19 cellular contexts compared by ENCODE assay signal in genomic region chr2:230664844-230665243, GRCh38. TPM values are rescaled to one million over a fixed set of nuclear protein-coding genes. Genes with fewer than 3 reads are reported as not detected.
DNase-seq lines count a peak whose midpoint lies in the region; ATAC-seq and TF ChIP-seq lines count a peak whose summit lies in the region.
"Had no signal": no experiment of that assay in that cellular context is flagged by ENCODE, and none has a peak within 500 bp of the region (broad histone marks: within the 10 kb centered on the region; RNA-seq: fewer than 3 reads in every experiment).

No MANE protein-coding gene starts in this region.

- H3K9me3 ChIP-seq in OCI-LY3 (ENCODE audit: insufficient read depth, low read length): no peaks in the 10 kb centered on the region
- H3K9me3 ChIP-seq: colonic mucosa, mucosa of descending colon, pancreas, SJCRH30, thyroid gland had no signal

- H3K4me1 ChIP-seq in OCI-LY3 (ENCODE audit: low read length): peaks cover 99% of the 10 kb centered on the region
- H3K4me1 ChIP-seq: pancreas had no signal

- no peaks in the 10 kb centered on the region for H3K36me3 ChIP-seq in OCI-LY3 (replicated peaks; ENCODE audit: low read depth, low read length)
- H3K36me3 ChIP-seq: colonic mucosa, pancreas, SJCRH30, thyroid gland had no signal

- no peaks in the 10 kb centered on the region for H3K27me3 ChIP-seq in OCI-LY3 (ENCODE audit: low read depth, low read length)
- H3K27me3 ChIP-seq: colonic mucosa, foreskin keratinocyte, pancreas, SJCRH30, thyroid gland had no signal

- H3K4me3 Mint-ChIP-seq in central memory CD8-positive, alpha-beta T cell: peak overlapping the region; percentile 59
- peak overlapping the region in 1 of 2 donors; percentile 45 for H3K4me3 Mint-ChIP-seq in stimulated activated naive B cell treated with anti-CD40 and anti-IgM and Interleukin-4, amounts not matched to agents 10 μg/mL and 1 μg/mL and 100 μg/mL, for 72 hours

- H3K9ac ChIP-seq in OCI-LY3 (ENCODE audit: low read length): peak overlapping the region; percentile 94

- H3K9me3 Mint-ChIP-seq in central memory CD8-positive, alpha-beta T cell: no peaks in the 10 kb centered on the region
- H3K9me3 Mint-ChIP-seq in stimulated activated naive B cell treated with anti-CD40 and anti-IgM and Interleukin-4, amounts not matched to agents 10 μg/mL and 1 μg/mL and 100 μg/mL, for 72 hours: peaks cover 0 to 2% of the 10 kb centered on the region in 2 donors
- H3K9me3 Mint-ChIP-seq: IgD-negative memory B cell had no signal

- H3K4me1 Mint-ChIP-seq in central memory CD8-positive, alpha-beta T cell: peaks cover 86% of the 10 kb centered on the region
- H3K4me1 Mint-ChIP-seq in stimulated activated naive B cell treated with anti-CD40 and anti-IgM and Interleukin-4, amounts not matched to agents 10 μg/mL and 1 μg/mL and 100 μg/mL, for 72 hours: peaks cover 69 to 98% of the 10 kb centered on the region in 2 donors

- ATAC-seq in central memory CD8-positive, alpha-beta T cell (replicated peaks; ENCODE audit: extremely low read depth, poor library complexity, severe bottlenecking): no peak
- ATAC-seq in stimulated activated naive B cell treated with anti-CD40 and anti-IgM and Interleukin-4, amounts not matched to agents 10 μg/mL and 1 μg/mL and 100 μg/mL, for 72 hours (replicated peaks): no peak
- no peak for ATAC-seq in HG03432 (IDR thresholded peaks at IDR 0.05; ENCODE audit: unreplicated experiment)
- ATAC-seq: foreskin keratinocyte, left colon, mucosa of descending colon, pancreas had no signal

- H3K27ac ChIP-seq in OCI-LY3 (ENCODE audit: low read length): peak overlapping the region; percentile 100
- H3K27ac ChIP-seq: colonic mucosa, foreskin keratinocyte, pancreas, SJCRH30 had no signal

- peaks cover 3% of the 10 kb centered on the region; the same call in 1 of the 2 replicates for H3K79me2 ChIP-seq in OCI-LY3 (ENCODE audit: low read length)

- H3K4me2 ChIP-seq in OCI-LY3 (ENCODE audit: low read length): peak overlapping the region; percentile 66

- H3K27me3 Mint-ChIP-seq in central memory CD8-positive, alpha-beta T cell: no peaks in the 10 kb centered on the region
- no peaks in the 10 kb centered on the region for H3K27me3 Mint-ChIP-seq in stimulated activated naive B cell treated with anti-CD40 and anti-IgM and Interleukin-4, amounts not matched to agents 10 μg/mL and 1 μg/mL and 100 μg/mL, for 72 hours

- H3K36me3 Mint-ChIP-seq in central memory CD8-positive, alpha-beta T cell (ENCODE audit: insufficient read depth): peaks cover 12% of the 10 kb centered on the region
- no peaks in the 10 kb centered on the region for H3K36me3 Mint-ChIP-seq in stimulated activated naive B cell treated with anti-CD40 and anti-IgM and Interleukin-4, amounts not matched to agents 10 μg/mL and 1 μg/mL and 100 μg/mL, for 72 hours

- H4K20me1 ChIP-seq in OCI-LY3 (ENCODE audit: insufficient read depth, low read length): no peaks in the 10 kb centered on the region

- no peak overlapping the region for H2AFZ ChIP-seq in OCI-LY3 (ENCODE audit: low read depth, low read length)

- peak overlapping the region; percentile 47 for H3K4me3 ChIP-seq in OCI-LY3 (ENCODE audit: low read length)
- H3K4me3 ChIP-seq: colonic mucosa, mucosa of descending colon, pancreas, SJCRH30, thyroid gland had no signal

- peak overlapping the region; percentile 70 for H3K27ac Mint-ChIP-seq in central memory CD8-positive, alpha-beta T cell (ENCODE audit: low read depth)
- peak overlapping the region; percentile 79 for H3K27ac Mint-ChIP-seq in stimulated activated naive B cell treated with anti-CD40 and anti-IgM and Interleukin-4, amounts not matched to agents 10 μg/mL and 1 μg/mL and 100 μg/mL, for 72 hours

- peak; percentile 16 for DNase-seq in stimulated activated CD4-positive, alpha-beta T cell treated with anti-CD3 and anti-CD28 coated beads, Interleukin-15, amount 100 ng/mL, for 24 hours
- no peak for DNase-seq in stimulated activated CD4-positive, alpha-beta T cell treated with anti-CD3 and anti-CD28 coated beads, Interleukin-4, amount 100 ng/mL, for 1 hour
- DNase-seq in central memory CD8-positive, alpha-beta T cell (ENCODE audit: low spot score in 2 of 2): no peak
- DNase-seq in stimulated activated naive B cell treated with anti-CD40 and anti-IgM and Interleukin-4, amounts not matched to agents 10 μg/mL and 1 μg/mL and 100 μg/mL, for 72 hours: no peak
- no peak for DNase-seq in cerebellum (ENCODE audit: low spot score)
- no peak for DNase-seq in NOMO-1 (lab: John Stamatoyannopoulos, UW; ENCODE audit: unreplicated experiment in 2 of 2)
- DNase-seq: colonic mucosa, foreskin keratinocyte, left colon, mucosa of descending colon, MV-4-11, NCI-H2029 treated with DMSO at 0.1 percent for 48 hours, NCI-H510A treated with DMSO at 0.1 percent for 48 hours, pancreas, SJCRH30 had no signal

- no peak for TF ChIP-seq CTCF in OCI-LY3 (IDR thresholded peaks at IDR 0.05; ENCODE audit: low read depth, low read length)

RNA-seq across cellular contexts. Expression of gene CAB39, which starts 47.8 kb away (rescaled TPM):
- 98.3 TPM for total RNA-seq in cerebellum
